ENCODE assay signal across 28 cellular contexts in genomic region chr15:76928231-76928630, GRCh38.
"Had no signal": no experiment of that assay in that cellular context is flagged by ENCODE, and none has a peak within 500 bp of the region (broad histone marks: within the 10 kb centered on the region; RNA-seq: fewer than 3 reads in every experiment).

No MANE protein-coding gene starts in this region.

- ATAC-seq: activated CD8-positive, alpha-beta T cell treated with anti-CD3 and anti-CD28 coated beads for 36 hours; activated T-cell treated with anti-CD3 and anti-CD28 coated beads, Interleukin-2, amount 50 U/mL, for 72 hours; activated T-helper 17 cell treated with anti-CD3 and anti-CD28 coated beads, Interleukin-2, amount 50 U/mL, for 72 hours; Right ventricle myocardium inferior had no signal

- H3K27me3 Mint-ChIP-seq: activated CD8-positive, alpha-beta T cell treated with anti-CD3 and anti-CD28 coated beads for 36 hours had no signal

- H3K4me3 ChIP-seq: ascending aorta, cardiac muscle cell, PC-9 had no signal

- H3K4me1 ChIP-seq: ascending aorta had no signal

- H3K9ac ChIP-seq: KMS-11 had no signal

- DNase-seq: activated CD4-positive, alpha-beta T cell treated with anti-CD3 and anti-CD28 coated beads, Interleukin-2, amount 10 ng/mL, durations not matched to agents 24 days and 14 days; activated CD4-positive, alpha-beta T cell treated with anti-CD3 and anti-CD28 coated beads, Interleukin-2, amount 50 U/mL, for 4 hours; activated CD8-positive, alpha-beta T cell treated with anti-CD3 and anti-CD28 coated beads for 36 hours; activated effector memory CD4-positive, alpha-beta T cell treated with anti-CD3 and anti-CD28 coated beads, Interleukin-2, amount 50 U/mL, for 16 hours; activated naive CD4-positive, alpha-beta T cell; activated naive CD4-positive, alpha-beta T cell treated with anti-CD3 and anti-CD28 coated beads, Interleukin-2, amount 50 U/mL, for 16 hours; activated naive CD8-positive, alpha-beta T cell treated with anti-CD3 and anti-CD28 coated beads for 36 hours; activated T-cell treated with anti-CD3 and anti-CD28 coated beads, Interleukin-2, amount 50 U/mL, for 1 hour; activated T-cell treated with anti-CD3 and anti-CD28 coated beads, Interleukin-2, amount 50 U/mL, for 72 hours; amniotic stem cell; MM.1S; MV-4-11; NCI-H1092 treated with DMSO at 0.1 percent for 48 hours; NCI-H1417; NCI-H1930; NCI-H2081 treated with DMSO at 0.1 percent for 48 hours; NCI-H345; NCI-H524 treated with DMSO at 0.1 percent for 48 hours; PC-9; SW 1271 had no signal

- H3K9me3 Mint-ChIP-seq: activated CD4-positive, alpha-beta T cell treated with anti-CD3 and anti-CD28 coated beads, Interleukin-2, amount 10 ng/mL, durations not matched to agents 24 days and 14 days; activated CD8-positive, alpha-beta T cell treated with anti-CD3 and anti-CD28 coated beads for 36 hours; activated naive CD8-positive, alpha-beta T cell treated with anti-CD3 and anti-CD28 coated beads for 36 hours; activated T-cell treated with anti-CD3 and anti-CD28 coated beads, Interleukin-2, amount 50 U/mL, for 72 hours; activated T-helper 17 cell treated with anti-CD3 and anti-CD28 coated beads, Interleukin-2, amount 50 U/mL, for 72 hours; central memory CD8-positive, alpha-beta T cell; T-helper 2 cell treated with Interferon-gamma antibody and Interleukin-4, amounts not matched to agents 5 μg/mL and 100 μg/mL, for 36 hours had no signal

- H3K27ac Mint-ChIP-seq: activated CD4-positive, alpha-beta T cell treated with anti-CD3 and anti-CD28 coated beads, Interleukin-2, amount 10 ng/mL, durations not matched to agents 24 days and 14 days; activated CD8-positive, alpha-beta T cell treated with anti-CD3 and anti-CD28 coated beads for 36 hours; activated naive CD8-positive, alpha-beta T cell treated with anti-CD3 and anti-CD28 coated beads for 36 hours; activated T-cell treated with anti-CD3 and anti-CD28 coated beads, Interleukin-2, amount 50 U/mL, for 72 hours; activated T-helper 17 cell treated with anti-CD3 and anti-CD28 coated beads, Interleukin-2, amount 50 U/mL, for 72 hours; T-helper 2 cell treated with Interferon-gamma antibody and Interleukin-4, amounts not matched to agents 5 μg/mL and 100 μg/mL, for 36 hours had no signal

- H3K27ac ChIP-seq: ascending aorta, cardiac muscle cell, KMS-11, PC-9, RWPE1 had no signal

- H3K27me3 ChIP-seq: ascending aorta, cardiac muscle cell had no signal

- H3K4me2 ChIP-seq: KMS-11, PC-9 had no signal

- H3K36me3 ChIP-seq: ascending aorta had no signal

- H3K9me3 ChIP-seq: ascending aorta had no signal

- H3K4me3 Mint-ChIP-seq: activated CD4-positive, alpha-beta T cell treated with anti-CD3 and anti-CD28 coated beads, Interleukin-2, amount 10 ng/mL, durations not matched to agents 24 days and 14 days; activated CD8-positive, alpha-beta T cell treated with anti-CD3 and anti-CD28 coated beads for 36 hours; activated naive CD8-positive, alpha-beta T cell treated with anti-CD3 and anti-CD28 coated beads for 36 hours; activated T-cell treated with anti-CD3 and anti-CD28 coated beads, Interleukin-2, amount 50 U/mL, for 72 hours; activated T-helper 17 cell treated with anti-CD3 and anti-CD28 coated beads, Interleukin-2, amount 50 U/mL, for 72 hours; central memory CD8-positive, alpha-beta T cell; T-helper 2 cell treated with Interferon-gamma antibody and Interleukin-4, amounts not matched to agents 5 μg/mL and 100 μg/mL, for 36 hours had no signal

- H2AFZ ChIP-seq: PC-9 had no signal
